ENCODE assay signal across 1 cellular context in the genomic region with DNA sequence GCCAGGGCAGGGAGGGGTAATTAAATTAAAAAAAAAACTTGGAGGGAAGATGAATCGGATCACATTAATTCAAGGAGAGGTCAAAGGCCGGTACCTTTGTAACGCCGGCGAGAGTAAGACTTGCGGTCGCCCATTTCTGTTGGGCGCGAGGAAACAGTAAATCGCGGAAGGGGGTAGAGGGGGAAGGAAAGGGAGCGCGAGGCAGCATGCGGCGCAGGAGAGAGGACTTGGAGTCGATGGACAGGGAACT.
TF ChIP-seq lines count a peak whose summit lies in the region.

No MANE protein-coding gene starts in this region.

TF ChIP-seq in HepG2, 621 proteins besides CTCF, POLR2A, EP300 and RAD21 (continued from another document and continues in another):
- TF ChIP-seq KAT2B (IDR thresholded peaks at IDR 0.05; ENCODE audit: borderline replicate concordance, low read depth, low read length) = no peak
- TF ChIP-seq, protein P1, sequence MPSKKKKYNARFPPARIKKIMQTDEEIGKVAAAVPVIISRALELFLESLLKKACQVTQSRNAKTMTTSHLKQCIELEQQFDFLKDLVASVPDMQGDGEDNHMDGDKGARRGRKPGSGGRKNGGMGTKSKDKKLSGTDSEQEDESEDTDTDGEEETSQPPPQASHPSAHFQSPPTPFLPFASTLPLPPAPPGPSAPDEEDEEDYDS (CRISPR knock-in tag; IDR thresholded peaks at IDR 0.05) = peak; percentile 41; the same call in 1 of the 2 replicates
- TF ChIP-seq, protein P2, sequence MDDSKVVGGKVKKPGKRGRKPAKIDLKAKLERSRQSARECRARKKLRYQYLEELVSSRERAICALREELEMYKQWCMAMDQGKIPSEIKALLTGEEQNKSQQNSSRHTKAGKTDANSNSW (CRISPR knock-in tag; IDR thresholded peaks at IDR 0.05; ENCODE audit: borderline replicate concordance) = no peak; the same call in 1 of the 2 replicates
- TF ChIP-seq, protein P3, sequence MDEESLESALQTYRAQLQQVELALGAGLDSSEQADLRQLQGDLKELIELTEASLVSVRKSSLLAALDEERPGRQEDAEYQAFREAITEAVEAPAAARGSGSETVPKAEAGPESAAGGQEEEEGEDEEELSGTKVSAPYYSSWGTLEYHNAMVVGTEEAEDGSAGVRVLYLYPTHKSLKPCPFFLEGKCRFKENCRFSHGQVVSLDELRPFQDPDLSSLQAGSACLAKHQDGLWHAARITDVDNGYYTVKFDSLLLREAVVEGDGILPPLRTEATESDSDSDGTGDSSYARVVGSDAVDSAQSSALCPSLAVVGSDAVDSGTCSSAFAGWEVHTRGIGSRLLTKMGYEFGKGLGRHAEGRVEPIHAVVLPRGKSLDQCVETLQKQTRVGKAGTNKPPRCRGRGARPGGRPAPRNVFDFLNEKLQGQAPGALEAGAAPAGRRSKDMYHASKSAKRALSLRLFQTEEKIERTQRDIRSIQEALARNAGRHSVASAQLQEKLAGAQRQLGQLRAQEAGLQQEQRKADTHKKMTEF (CRISPR knock-in tag; IDR thresholded peaks at IDR 0.05) = peak; percentile 62; the same call in 1 of the 2 replicates
- 0 out of 2 replicates have a peak, but pooled peaks have one; percentile 17 for TF ChIP-seq ZNF562 (CRISPR knock-in tag; IDR thresholded peaks at IDR 0.05; ENCODE audit: borderline replicate concordance)
- TF ChIP-seq FOSL1 (CRISPR knock-in tag; IDR thresholded peaks at IDR 0.05; ENCODE audit: borderline replicate concordance) = no peak
- TF ChIP-seq, protein P4, sequence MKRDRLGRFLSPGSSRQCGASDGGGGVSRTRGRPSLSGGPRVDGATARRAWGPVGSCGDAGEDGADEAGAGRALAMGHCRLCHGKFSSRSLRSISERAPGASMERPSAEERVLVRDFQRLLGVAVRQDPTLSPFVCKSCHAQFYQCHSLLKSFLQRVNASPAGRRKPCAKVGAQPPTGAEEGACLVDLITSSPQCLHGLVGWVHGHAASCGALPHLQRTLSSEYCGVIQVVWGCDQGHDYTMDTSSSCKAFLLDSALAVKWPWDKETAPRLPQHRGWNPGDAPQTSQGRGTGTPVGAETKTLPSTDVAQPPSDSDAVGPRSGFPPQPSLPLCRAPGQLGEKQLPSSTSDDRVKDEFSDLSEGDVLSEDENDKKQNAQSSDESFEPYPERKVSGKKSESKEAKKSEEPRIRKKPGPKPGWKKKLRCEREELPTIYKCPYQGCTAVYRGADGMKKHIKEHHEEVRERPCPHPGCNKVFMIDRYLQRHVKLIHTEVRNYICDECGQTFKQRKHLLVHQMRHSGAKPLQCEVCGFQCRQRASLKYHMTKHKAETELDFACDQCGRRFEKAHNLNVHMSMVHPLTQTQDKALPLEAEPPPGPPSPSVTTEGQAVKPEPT (CRISPR knock-in tag; IDR thresholded peaks at IDR 0.05; ENCODE audit: low read depth) = 0 out of 2 replicates have a peak, but pooled peaks have one; percentile 22
- peak; percentile 57; the same call in 1 of the 2 replicates for TF ChIP-seq ZNF607 (CRISPR knock-in tag; IDR thresholded peaks at IDR 0.05; ENCODE audit: borderline replicate concordance)
- peak; percentile 73; the same call in 1 of the 2 replicates for TF ChIP-seq PAWR (CRISPR knock-in tag; IDR thresholded peaks at IDR 0.05; ENCODE audit: borderline replicate concordance)
- TF ChIP-seq ZNF572 (CRISPR knock-in tag; IDR thresholded peaks at IDR 0.05) = no peak
- no peak for TF ChIP-seq MAFK (conservative IDR thresholded peaks at IDR 0.05 in 1 of 2, IDR thresholded peaks at IDR 0.05 in 1 of 2; ENCODE audit: low read length in 2 of 2)
- TF ChIP-seq, protein P5, sequence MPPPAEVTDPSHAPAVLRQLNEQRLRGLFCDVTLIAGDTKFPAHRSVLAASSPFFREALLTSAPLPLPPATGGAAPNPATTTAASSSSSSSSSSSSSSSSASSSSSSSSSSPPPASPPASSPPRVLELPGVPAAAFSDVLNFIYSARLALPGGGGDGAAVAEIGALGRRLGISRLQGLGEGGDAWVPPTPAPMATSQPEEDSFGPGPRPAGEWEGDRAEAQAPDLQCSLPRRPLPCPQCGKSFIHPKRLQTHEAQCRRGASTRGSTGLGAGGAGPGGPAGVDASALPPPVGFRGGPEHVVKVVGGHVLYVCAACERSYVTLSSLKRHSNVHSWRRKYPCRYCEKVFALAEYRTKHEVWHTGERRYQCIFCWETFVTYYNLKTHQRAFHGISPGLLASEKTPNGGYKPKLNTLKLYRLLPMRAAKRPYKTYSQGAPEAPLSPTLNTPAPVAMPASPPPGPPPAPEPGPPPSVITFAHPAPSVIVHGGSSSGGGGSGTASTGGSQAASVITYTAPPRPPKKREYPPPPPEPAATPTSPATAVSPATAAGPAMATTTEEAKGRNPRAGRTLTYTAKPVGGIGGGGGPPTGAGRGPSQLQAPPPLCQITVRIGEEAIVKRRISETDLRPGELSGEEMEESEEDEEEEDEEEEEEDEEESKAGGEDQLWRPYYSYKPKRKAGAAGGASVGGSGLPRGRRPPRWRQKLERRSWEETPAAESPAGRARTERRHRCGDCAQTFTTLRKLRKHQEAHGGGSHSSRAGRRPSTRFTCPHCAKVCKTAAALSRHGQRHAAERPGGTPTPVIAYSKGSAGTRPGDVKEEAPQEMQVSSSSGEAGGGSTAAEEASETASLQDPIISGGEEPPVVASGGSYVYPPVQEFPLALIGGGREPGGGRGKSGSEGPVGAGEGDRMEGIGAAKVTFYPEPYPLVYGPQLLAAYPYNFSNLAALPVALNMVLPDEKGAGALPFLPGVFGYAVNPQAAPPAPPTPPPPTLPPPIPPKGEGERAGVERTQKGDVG (CRISPR knock-in tag; IDR thresholded peaks at IDR 0.05; ENCODE audit: borderline replicate concordance) = peak; percentile 25; the same call in 1 of the 2 replicates
- TF ChIP-seq ZFP90 (CRISPR knock-in tag; IDR thresholded peaks at IDR 0.05; ENCODE audit: borderline replicate concordance) = peak; percentile 15; the same call in 1 of the 2 replicates
- TF ChIP-seq, protein P6, sequence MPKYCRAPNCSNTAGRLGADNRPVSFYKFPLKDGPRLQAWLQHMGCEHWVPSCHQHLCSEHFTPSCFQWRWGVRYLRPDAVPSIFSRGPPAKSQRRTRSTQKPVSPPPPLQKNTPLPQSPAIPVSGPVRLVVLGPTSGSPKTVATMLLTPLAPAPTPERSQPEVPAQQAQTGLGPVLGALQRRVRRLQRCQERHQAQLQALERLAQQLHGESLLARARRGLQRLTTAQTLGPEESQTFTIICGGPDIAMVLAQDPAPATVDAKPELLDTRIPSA (CRISPR knock-in tag; IDR thresholded peaks at IDR 0.05; ENCODE audit: borderline replicate concordance) = 0 out of 2 replicates have a peak, but pooled peaks have one; percentile 42
- TF ChIP-seq TP53 (CRISPR knock-in tag; conservative IDR thresholded peaks at IDR 0.05) = no peak
- no peak for TF ChIP-seq FIP1L1 (IDR thresholded peaks at IDR 0.05; ENCODE audit: borderline replicate concordance, insufficient read depth, low read depth, low read length)
- TF ChIP-seq GFI1 (CRISPR knock-in tag; IDR thresholded peaks at IDR 0.05; ENCODE audit: borderline replicate concordance) = no peak
- no peak; the same call in none of the 2 replicates for TF ChIP-seq ZNF274 (CRISPR knock-in tag; IDR thresholded peaks at IDR 0.05)
- 0 out of 2 replicates have a peak, but pooled peaks have one; percentile 9 for TF ChIP-seq ZNF451 (CRISPR knock-in tag; IDR thresholded peaks at IDR 0.05)
- 0 out of 2 replicates have a peak, but pooled peaks have one; percentile 46 for TF ChIP-seq ZMYM2 (CRISPR knock-in tag; IDR thresholded peaks at IDR 0.05)
- TF ChIP-seq ZC3H13 (CRISPR knock-in tag; IDR thresholded peaks at IDR 0.05) = no peak; the same call in 1 of the 2 replicates
- TF ChIP-seq BCL6 (CRISPR knock-in tag; IDR thresholded peaks at IDR 0.05) = peak; percentile 37; the same call in 1 of the 2 replicates
- TF ChIP-seq ATF1 (CRISPR knock-in tag; IDR thresholded peaks at IDR 0.05) = peak; percentile 76
- peak; percentile 80; the same call in 1 of the 2 replicates for TF ChIP-seq ZNF430 (CRISPR knock-in tag; IDR thresholded peaks at IDR 0.05)
- TF ChIP-seq ZNF615 (CRISPR knock-in tag; IDR thresholded peaks at IDR 0.05; ENCODE audit: borderline replicate concordance) = 0 out of 2 replicates have a peak, but pooled peaks have one; percentile 60
- TF ChIP-seq ZNF879 (CRISPR knock-in tag; IDR thresholded peaks at IDR 0.05) = no peak; the same call in 1 of the 2 replicates
- TF ChIP-seq ZNF674 (CRISPR knock-in tag; IDR thresholded peaks at IDR 0.05; ENCODE audit: low read depth) = no peak
- TF ChIP-seq, protein P7, sequence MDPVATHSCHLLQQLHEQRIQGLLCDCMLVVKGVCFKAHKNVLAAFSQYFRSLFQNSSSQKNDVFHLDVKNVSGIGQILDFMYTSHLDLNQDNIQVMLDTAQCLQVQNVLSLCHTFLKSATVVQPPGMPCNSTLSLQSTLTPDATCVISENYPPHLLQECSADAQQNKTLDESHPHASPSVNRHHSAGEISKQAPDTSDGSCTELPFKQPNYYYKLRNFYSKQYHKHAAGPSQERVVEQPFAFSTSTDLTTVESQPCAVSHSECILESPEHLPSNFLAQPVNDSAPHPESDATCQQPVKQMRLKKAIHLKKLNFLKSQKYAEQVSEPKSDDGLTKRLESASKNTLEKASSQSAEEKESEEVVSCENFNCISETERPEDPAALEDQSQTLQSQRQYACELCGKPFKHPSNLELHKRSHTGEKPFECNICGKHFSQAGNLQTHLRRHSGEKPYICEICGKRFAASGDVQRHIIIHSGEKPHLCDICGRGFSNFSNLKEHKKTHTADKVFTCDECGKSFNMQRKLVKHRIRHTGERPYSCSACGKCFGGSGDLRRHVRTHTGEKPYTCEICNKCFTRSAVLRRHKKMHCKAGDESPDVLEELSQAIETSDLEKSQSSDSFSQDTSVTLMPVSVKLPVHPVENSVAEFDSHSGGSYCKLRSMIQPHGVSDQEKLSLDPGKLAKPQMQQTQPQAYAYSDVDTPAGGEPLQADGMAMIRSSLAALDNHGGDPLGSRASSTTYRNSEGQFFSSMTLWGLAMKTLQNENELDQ (CRISPR knock-in tag; IDR thresholded peaks at IDR 0.05; ENCODE audit: borderline replicate concordance) = no peak
- TF ChIP-seq NONO (IDR thresholded peaks at IDR 0.05) = no peak
- 0 out of 2 replicates have a peak, but pooled peaks have one; percentile 20 for TF ChIP-seq NONO (CRISPR knock-in tag; conservative IDR thresholded peaks at IDR 0.05)
- peak; percentile 63; the same call in 1 of the 2 replicates for TF ChIP-seq PITX1 (CRISPR knock-in tag; IDR thresholded peaks at IDR 0.05)
- TF ChIP-seq ZKSCAN8 (CRISPR knock-in tag; IDR thresholded peaks at IDR 0.05; ENCODE audit: borderline replicate concordance) = no peak
- TF ChIP-seq, protein P8, sequence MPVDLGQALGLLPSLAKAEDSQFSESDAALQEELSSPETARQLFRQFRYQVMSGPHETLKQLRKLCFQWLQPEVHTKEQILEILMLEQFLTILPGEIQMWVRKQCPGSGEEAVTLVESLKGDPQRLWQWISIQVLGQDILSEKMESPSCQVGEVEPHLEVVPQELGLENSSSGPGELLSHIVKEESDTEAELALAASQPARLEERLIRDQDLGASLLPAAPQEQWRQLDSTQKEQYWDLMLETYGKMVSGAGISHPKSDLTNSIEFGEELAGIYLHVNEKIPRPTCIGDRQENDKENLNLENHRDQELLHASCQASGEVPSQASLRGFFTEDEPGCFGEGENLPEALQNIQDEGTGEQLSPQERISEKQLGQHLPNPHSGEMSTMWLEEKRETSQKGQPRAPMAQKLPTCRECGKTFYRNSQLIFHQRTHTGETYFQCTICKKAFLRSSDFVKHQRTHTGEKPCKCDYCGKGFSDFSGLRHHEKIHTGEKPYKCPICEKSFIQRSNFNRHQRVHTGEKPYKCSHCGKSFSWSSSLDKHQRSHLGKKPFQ (CRISPR knock-in tag; IDR thresholded peaks at IDR 0.05; ENCODE audit: insufficient replicate concordance) = peak; percentile 68
- peak; percentile 94 for TF ChIP-seq ZNF605 (CRISPR knock-in tag; IDR thresholded peaks at IDR 0.05)
- TF ChIP-seq SAP130 (CRISPR knock-in tag; IDR thresholded peaks at IDR 0.05; ENCODE audit: low read depth) = peak; percentile 49
- TF ChIP-seq, protein P9, sequence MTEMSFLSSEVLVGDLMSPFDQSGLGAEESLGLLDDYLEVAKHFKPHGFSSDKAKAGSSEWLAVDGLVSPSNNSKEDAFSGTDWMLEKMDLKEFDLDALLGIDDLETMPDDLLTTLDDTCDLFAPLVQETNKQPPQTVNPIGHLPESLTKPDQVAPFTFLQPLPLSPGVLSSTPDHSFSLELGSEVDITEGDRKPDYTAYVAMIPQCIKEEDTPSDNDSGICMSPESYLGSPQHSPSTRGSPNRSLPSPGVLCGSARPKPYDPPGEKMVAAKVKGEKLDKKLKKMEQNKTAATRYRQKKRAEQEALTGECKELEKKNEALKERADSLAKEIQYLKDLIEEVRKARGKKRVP (CRISPR knock-in tag; IDR thresholded peaks at IDR 0.05) = peak in 1 of 2 experiments; percentile 57; a peak in 2 of 4 replicates
- no peak for TF ChIP-seq ELF1 (CRISPR knock-in tag; IDR thresholded peaks at IDR 0.05)
- TF ChIP-seq BRD4 (CRISPR knock-in tag; IDR thresholded peaks at IDR 0.05) = no peak
- no peak for TF ChIP-seq ZBTB8A (CRISPR knock-in tag; IDR thresholded peaks at IDR 0.05; ENCODE audit: borderline replicate concordance, low read depth)
- TF ChIP-seq KMT2B (CRISPR knock-in tag; IDR thresholded peaks at IDR 0.05) = peak; percentile 92
- TF ChIP-seq, protein P10, sequence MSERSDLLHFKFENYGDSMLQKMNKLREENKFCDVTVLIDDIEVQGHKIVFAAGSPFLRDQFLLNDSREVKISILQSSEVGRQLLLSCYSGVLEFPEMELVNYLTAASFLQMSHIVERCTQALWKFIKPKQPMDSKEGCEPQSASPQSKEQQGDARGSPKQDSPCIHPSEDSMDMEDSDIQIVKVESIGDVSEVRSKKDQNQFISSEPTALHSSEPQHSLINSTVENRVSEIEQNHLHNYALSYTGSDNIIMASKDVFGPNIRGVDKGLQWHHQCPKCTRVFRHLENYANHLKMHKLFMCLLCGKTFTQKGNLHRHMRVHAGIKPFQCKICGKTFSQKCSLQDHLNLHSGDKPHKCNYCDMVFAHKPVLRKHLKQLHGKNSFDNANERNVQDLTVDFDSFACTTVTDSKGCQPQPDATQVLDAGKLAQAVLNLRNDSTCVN (CRISPR knock-in tag; IDR thresholded peaks at IDR 0.05; ENCODE audit: borderline replicate concordance) = 0 out of 2 replicates have a peak, but pooled peaks have one; percentile 47
- TF ChIP-seq, protein P11, sequence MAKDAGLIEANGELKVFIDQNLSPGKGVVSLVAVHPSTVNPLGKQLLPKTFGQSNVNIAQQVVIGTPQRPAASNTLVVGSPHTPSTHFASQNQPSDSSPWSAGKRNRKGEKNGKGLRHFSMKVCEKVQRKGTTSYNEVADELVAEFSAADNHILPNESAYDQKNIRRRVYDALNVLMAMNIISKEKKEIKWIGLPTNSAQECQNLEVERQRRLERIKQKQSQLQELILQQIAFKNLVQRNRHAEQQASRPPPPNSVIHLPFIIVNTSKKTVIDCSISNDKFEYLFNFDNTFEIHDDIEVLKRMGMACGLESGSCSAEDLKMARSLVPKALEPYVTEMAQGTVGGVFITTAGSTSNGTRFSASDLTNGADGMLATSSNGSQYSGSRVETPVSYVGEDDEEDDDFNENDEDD (CRISPR knock-in tag; IDR thresholded peaks at IDR 0.05; ENCODE audit: borderline replicate concordance) = peak; percentile 95
- peak; percentile 76 for TF ChIP-seq HIVEP1 (CRISPR knock-in tag; IDR thresholded peaks at IDR 0.05)
- TF ChIP-seq ZNF343 (CRISPR knock-in tag; IDR thresholded peaks at IDR 0.05) = peak; percentile 79; the same call in 1 of the 2 replicates
- peak; percentile 46 for TF ChIP-seq RARA (CRISPR knock-in tag; IDR thresholded peaks at IDR 0.05)
- peak; percentile 96 for TF ChIP-seq RNF2 (conservative IDR thresholded peaks at IDR 0.05; ENCODE audit: low read depth)
- TF ChIP-seq MED1 (CRISPR knock-in tag; IDR thresholded peaks at IDR 0.05) = 0 out of 2 replicates have a peak, but pooled peaks have one; percentile 24
- 0 out of 2 replicates have a peak, but pooled peaks have one; percentile 64 for TF ChIP-seq ZNF589 (CRISPR knock-in tag; conservative IDR thresholded peaks at IDR 0.05)
